Comparison of ENCODE assay signal across 1 cellular context in genomic region chr12:56189336-56189917, GRCh38.
A peak's percentile ranks its signal among the peaks of the same experiment; 100 is the strongest.
TF ChIP-seq lines count a peak whose summit lies in the region.

Gene SMARCC2 (minus strand): TSS chr12:56189483. CDS start chr12:56189461, 22 bp downstream.

TF ChIP-seq in HepG2, 621 proteins besides CTCF, POLR2A, EP300 and RAD21 (continued from another document and continues in another):
- TF ChIP-seq CREB3 (CRISPR knock-in tag; IDR thresholded peaks at IDR 0.05) (no peak), ZHX1 (CRISPR knock-in tag; IDR thresholded peaks at IDR 0.05; ENCODE audit: low read depth) (no peak), GMEB1 (CRISPR knock-in tag; IDR thresholded peaks at IDR 0.05; ENCODE audit: borderline replicate concordance) (no peak), ZNF569 (CRISPR knock-in tag; IDR thresholded peaks at IDR 0.05; ENCODE audit: borderline replicate concordance) (no peak), IKZF5 (CRISPR knock-in tag; IDR thresholded peaks at IDR 0.05) (no peak), ZNF180 (CRISPR knock-in tag; IDR thresholded peaks at IDR 0.05; ENCODE audit: borderline replicate concordance, low read depth) (no peak), ZNF776 (CRISPR knock-in tag; IDR thresholded peaks at IDR 0.05) (no peak), BRD4 (CRISPR knock-in tag; IDR thresholded peaks at IDR 0.05) (no peak), KDM2A (CRISPR knock-in tag; IDR thresholded peaks at IDR 0.05; ENCODE audit: borderline replicate concordance, low read depth) (no peak), MBD4 (IDR thresholded peaks at IDR 0.05; ENCODE audit: borderline replicate concordance, low read length) (no peak), JUN (CRISPR knock-in tag; IDR thresholded peaks at IDR 0.05) (no peak), SOX6 (IDR thresholded peaks at IDR 0.05) (no peak), SOX6 (CRISPR knock-in tag; IDR thresholded peaks at IDR 0.05) (no peak), HES4 (CRISPR knock-in tag; IDR thresholded peaks at IDR 0.05; ENCODE audit: borderline replicate concordance) (no peak), ATF7 (IDR thresholded peaks at IDR 0.05) (no peak), ATF7 (CRISPR knock-in tag; IDR thresholded peaks at IDR 0.05) (no peak), HNRNPH1 (optimal IDR thresholded peaks at IDR 0.05; ENCODE audit: low read depth, low read length) (no peak), NFYC (CRISPR knock-in tag; IDR thresholded peaks at IDR 0.05) (no peak), ZNF879 (CRISPR knock-in tag; IDR thresholded peaks at IDR 0.05) (no peak), SKIL (CRISPR knock-in tag; IDR thresholded peaks at IDR 0.05; ENCODE audit: borderline replicate concordance) (no peak), KDM5A (IDR thresholded peaks at IDR 0.05; ENCODE audit: borderline replicate concordance, low read length) (no peak), TCF7 (IDR thresholded peaks at IDR 0.05; ENCODE audit: low read depth) (no peak), ADNP (CRISPR knock-in tag; IDR thresholded peaks at IDR 0.05) (no peak), CCDC6 (CRISPR knock-in tag; IDR thresholded peaks at IDR 0.05) (no peak; the same call in 1 of the 2 replicates), ZNF337 (CRISPR knock-in tag; IDR thresholded peaks at IDR 0.05; ENCODE audit: borderline replicate concordance, low read depth) (no peak), KMT2B (CRISPR knock-in tag; IDR thresholded peaks at IDR 0.05) (no peak), ZNF510 (CRISPR knock-in tag; IDR thresholded peaks at IDR 0.05; ENCODE audit: low read depth) (no peak), ZNF550 (CRISPR knock-in tag; IDR thresholded peaks at IDR 0.05; ENCODE audit: borderline replicate concordance) (no peak), PCBP1 (IDR thresholded peaks at IDR 0.05; ENCODE audit: borderline replicate concordance, low read depth, low read length) (peak; percentile 86; the same call in 1 of the 2 replicates), DNMT3B (CRISPR knock-in tag; conservative IDR thresholded peaks at IDR 0.05) (no peak), ZNF773 (CRISPR knock-in tag; IDR thresholded peaks at IDR 0.05; ENCODE audit: borderline replicate concordance) (no peak), NCOR1 (IDR thresholded peaks at IDR 0.05; ENCODE audit: borderline replicate concordance, low read length) (no peak), PHF21A (CRISPR knock-in tag; IDR thresholded peaks at IDR 0.05) (no peak), ZEB1 (IDR thresholded peaks at IDR 0.05; ENCODE audit: insufficient replicate concordance, low read depth) (no peak), FUBP1 (CRISPR knock-in tag; IDR thresholded peaks at IDR 0.05; ENCODE audit: borderline replicate concordance) (no peak), ZNF30 (CRISPR knock-in tag; IDR thresholded peaks at IDR 0.05) (no peak), CC2D1A (CRISPR knock-in tag; IDR thresholded peaks at IDR 0.05) (no peak), ZBTB25 (CRISPR knock-in tag; IDR thresholded peaks at IDR 0.05) (peak; percentile 41; the same call in 1 of the 2 replicates), ZSCAN12 (CRISPR knock-in tag; IDR thresholded peaks at IDR 0.05) (no peak), HOXA7 (CRISPR knock-in tag; IDR thresholded peaks at IDR 0.05) (no peak), TERF1 (CRISPR knock-in tag; IDR thresholded peaks at IDR 0.05) (no peak), PRPF4 (IDR thresholded peaks at IDR 0.05; ENCODE audit: low read depth, low read length, poor library complexity, severe bottlenecking) (no peak), REPIN1 (CRISPR knock-in tag; IDR thresholded peaks at IDR 0.05; ENCODE audit: borderline replicate concordance, low read depth) (no peak), UBTF (CRISPR knock-in tag; IDR thresholded peaks at IDR 0.05) (no peak; the same call in 1 of the 2 replicates), ZNF281 (CRISPR knock-in tag; IDR thresholded peaks at IDR 0.05; ENCODE audit: borderline replicate concordance) (no peak), ZNF790 (CRISPR knock-in tag; IDR thresholded peaks at IDR 0.05; ENCODE audit: borderline replicate concordance) (no peak; the same call in 1 of the 2 replicates), SP1 (IDR thresholded peaks at IDR 0.05) (no peak), SP1 (CRISPR knock-in tag; IDR thresholded peaks at IDR 0.05) (no peak), SP4 (CRISPR knock-in tag; IDR thresholded peaks at IDR 0.05) (no peak)
